ENCODE assay signal across 8 cellular contexts in the genomic region with DNA sequence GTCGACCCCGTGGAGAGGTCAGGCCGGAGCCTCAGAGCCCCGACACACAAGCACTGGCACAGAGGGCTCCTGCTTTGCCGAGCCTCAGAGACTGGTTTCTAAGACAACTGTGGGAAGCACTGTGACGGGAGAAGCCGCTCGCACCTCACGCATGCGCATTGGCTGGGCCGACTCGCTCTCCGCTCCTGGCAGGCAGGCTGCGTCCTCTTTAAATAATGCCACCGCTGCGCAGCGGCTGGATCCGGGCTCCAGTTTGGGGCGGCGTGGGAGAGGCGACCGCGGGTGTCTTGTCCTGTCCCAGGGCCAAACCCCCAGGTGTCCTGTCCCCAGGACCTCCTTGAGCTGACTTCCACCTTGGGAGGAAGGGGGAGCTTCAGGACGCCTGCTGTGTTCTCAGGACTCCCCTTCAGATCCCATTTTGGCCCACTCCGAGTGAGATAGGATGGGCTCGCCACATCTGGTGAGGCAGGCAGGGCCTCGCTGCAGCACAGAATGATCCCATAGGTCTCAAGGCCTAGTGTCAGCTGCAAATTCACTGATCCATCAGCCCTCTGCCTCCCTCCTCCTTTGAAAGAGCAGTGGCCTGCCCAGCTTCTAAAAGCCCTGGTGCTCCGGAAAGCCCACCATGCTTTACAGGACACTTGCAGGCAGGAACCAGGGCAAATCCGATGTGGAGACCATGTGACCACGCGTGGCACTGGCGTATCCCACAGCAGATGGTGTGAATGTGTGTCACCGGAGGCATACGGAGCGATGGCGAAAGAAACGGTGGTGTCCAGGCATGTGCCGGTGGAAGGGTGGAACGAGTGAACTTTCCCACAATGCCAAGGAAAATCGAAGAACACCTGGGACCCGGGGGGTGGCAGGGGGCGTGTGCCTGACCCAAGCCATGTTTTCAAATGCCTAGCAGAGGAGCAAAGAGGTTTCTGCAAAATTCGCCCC.
DNase-seq lines count a peak whose midpoint lies in the region; ATAC-seq and TF ChIP-seq lines count a peak whose summit lies in the region.

No MANE protein-coding gene starts in this region.

- H3K36me3 ChIP-seq in Caco-2 (ENCODE audit: control insufficient read depth, insufficient read depth, low read length) (no peaks in the 10 kb centered on the region), OCI-LY1 (ENCODE audit: insufficient read depth, low read length) (no peaks in the 10 kb centered on the region), OCI-LY7 (ENCODE audit: insufficient read depth, low read length) (no peaks in the 10 kb centered on the region)
- H3K36me3 ChIP-seq in naive thymus-derived CD4-positive, alpha-beta T cell (ENCODE audit: control insufficient read depth in 2 of 3, insufficient read depth in 3 of 3, low read length in 3 of 3): no peaks in the 10 kb centered on the region

- H3F3A ChIP-seq in OCI-LY1 (ENCODE audit: insufficient read depth, low read length): no peaks in the 10 kb centered on the region

- CTCF ChIA-PET in Caco-2 (lab: Charles Lee) (no interaction called here), OCI-LY7 (lab: Charles Lee; ENCODE audit: unreplicated experiment) (no interaction called here)
- CTCF ChIA-PET in naive thymus-derived CD4-positive, alpha-beta T cell (lab: Charles Lee): no interaction called here

- DNase-seq in Caco-2 (peak; percentile 80 to 82), fibroblast of gingiva (ENCODE audit: low read depth) (peak; percentile 54), OCI-LY7 (ENCODE audit: low spot score) (no peak)
- peak; percentile 74 for DNase-seq in activated T-helper 2 cell treated with anti-CD3 and anti-CD28 coated beads, Interferon-gamma antibody, Interleukin-2, Interleukin-4, amounts not matched to agents 10 μg/mL and 5 μg/mL and 100 μg/mL, durations not matched to agents 14 hours and 24 hours and 36 hours (ENCODE audit: low spot score)
- DNase-seq in naive thymus-derived CD4-positive, alpha-beta T cell: peak; percentile 58 to 81 (median 74)
- DNase-seq in stimulated activated naive CD8-positive, alpha-beta T cell treated with anti-CD3 and anti-CD28 coated beads, Interleukin-15, Interleukin-2, amounts not matched to agents 100 U/mL and 50 U/mL, for 24 hours: peak; percentile 75

- H3K4me3 Mint-ChIP-seq in Caco-2 (ENCODE audit: unreplicated experiment): peak overlapping the region; percentile 63
- peak overlapping the region; percentile 51 for H3K4me3 Mint-ChIP-seq in activated T-helper 2 cell treated with anti-CD3 and anti-CD28 coated beads, Interferon-gamma antibody, Interleukin-2, Interleukin-4, amounts not matched to agents 10 μg/mL and 5 μg/mL and 100 μg/mL, durations not matched to agents 14 hours and 24 hours and 36 hours (ENCODE audit: low read depth)
- H3K4me3 Mint-ChIP-seq in naive thymus-derived CD4-positive, alpha-beta T cell: peak overlapping the region; percentile 50 to 97 (median 72)

- no peaks in the 10 kb centered on the region for H3K27me3 ChIP-seq in Caco-2 (replicated peaks; ENCODE audit: control insufficient read depth, insufficient read depth, low read length)
- H3K27me3 ChIP-seq in OCI-LY1 (ENCODE audit: insufficient read depth, low read length): no peaks in the 10 kb centered on the region
- H3K27me3 ChIP-seq in naive thymus-derived CD4-positive, alpha-beta T cell (ENCODE audit: control insufficient read depth in 2 of 2, insufficient read depth in 2 of 2, low read length in 2 of 2): peaks cover 0 to 7% of the 10 kb centered on the region in 2 donors

- TF ChIP-seq CTCF in Caco-2 (IDR thresholded peaks at IDR 0.05; ENCODE audit: insufficient read depth in 1 of 2, low read depth in 1 of 2, low read length in 1 of 2, severe bottlenecking in 1 of 2, unreplicated experiment in 1 of 2) (no peak), OCI-LY1 (IDR thresholded peaks at IDR 0.05; ENCODE audit: low read length) (no peak), OCI-LY7 (conservative IDR thresholded peaks at IDR 0.05; ENCODE audit: low read length) (no peak)

- no peaks in the 10 kb centered on the region for H3K27me3 Mint-ChIP-seq in Caco-2 (ENCODE audit: insufficient read depth, unreplicated experiment)
- peaks cover 69% of the 10 kb centered on the region for H3K27me3 Mint-ChIP-seq in activated T-helper 2 cell treated with anti-CD3 and anti-CD28 coated beads, Interferon-gamma antibody, Interleukin-2, Interleukin-4, amounts not matched to agents 10 μg/mL and 5 μg/mL and 100 μg/mL, durations not matched to agents 14 hours and 24 hours and 36 hours (ENCODE audit: low read depth)
- H3K27me3 Mint-ChIP-seq in naive thymus-derived CD4-positive, alpha-beta T cell: peaks cover 24 to 76% (median 62%) of the 10 kb centered on the region in 5 donors

- H3K9me3 Mint-ChIP-seq in Caco-2 (ENCODE audit: unreplicated experiment): no peaks in the 10 kb centered on the region
- H3K9me3 Mint-ChIP-seq in activated T-helper 2 cell treated with anti-CD3 and anti-CD28 coated beads, Interferon-gamma antibody, Interleukin-2, Interleukin-4, amounts not matched to agents 10 μg/mL and 5 μg/mL and 100 μg/mL, durations not matched to agents 14 hours and 24 hours and 36 hours: no peaks in the 10 kb centered on the region
- H3K9me3 Mint-ChIP-seq in naive thymus-derived CD4-positive, alpha-beta T cell: peaks cover 0 to 7% (median 0%) of the 10 kb centered on the region in 11 donors

- H3K4me3 ChIP-seq in Caco-2 (ENCODE audit: low read depth, low read length): peak overlapping the region; percentile 48
- H3K4me3 ChIP-seq in OCI-LY1 (ENCODE audit: low read depth, low read length, poor library complexity, severe bottlenecking): no peak overlapping the region
- H3K4me3 ChIP-seq in naive thymus-derived CD4-positive, alpha-beta T cell (ENCODE audit: low read length): peak overlapping the region; percentile 34
- no peak overlapping the region for H3K4me3 ChIP-seq in OCI-LY7 (ENCODE audit: low read depth, low read length, poor library complexity, severe bottlenecking)

- H3K9me2 ChIP-seq in OCI-LY1 (ENCODE audit: low read depth, low read length) (no peaks in the 10 kb centered on the region), OCI-LY7 (ENCODE audit: insufficient read depth, low read length) (no peaks in the 10 kb centered on the region)

- no peak overlapping the region for H3K27ac Mint-ChIP-seq in Caco-2 (ENCODE audit: unreplicated experiment)
- no peak overlapping the region for H3K27ac Mint-ChIP-seq in activated T-helper 2 cell treated with anti-CD3 and anti-CD28 coated beads, Interferon-gamma antibody, Interleukin-2, Interleukin-4, amounts not matched to agents 10 μg/mL and 5 μg/mL and 100 μg/mL, durations not matched to agents 14 hours and 24 hours and 36 hours
- no peak overlapping the region for H3K27ac Mint-ChIP-seq in naive thymus-derived CD4-positive, alpha-beta T cell

- H2AFZ ChIP-seq in OCI-LY1 (ENCODE audit: low read length) (no peak overlapping the region), OCI-LY7 (ENCODE audit: low read length) (no peak overlapping the region)

- H3K9me3 ChIP-seq in Caco-2 (no peaks in the 10 kb centered on the region), OCI-LY1 (ENCODE audit: low read length) (no peaks in the 10 kb centered on the region), OCI-LY7 (ENCODE audit: low read length) (no peaks in the 10 kb centered on the region)
- H3K9me3 ChIP-seq in naive thymus-derived CD4-positive, alpha-beta T cell (ENCODE audit: control insufficient read depth in 2 of 3, low read length in 3 of 3): no peaks in the 10 kb centered on the region

- H3K4me1 ChIP-seq in Caco-2 (peaks cover 10% of the 10 kb centered on the region; the same call in 1 of the 2 replicates), OCI-LY1 (ENCODE audit: insufficient read depth, low read length, severe bottlenecking) (peaks cover 18% of the 10 kb centered on the region), OCI-LY7 (ENCODE audit: insufficient read depth, low read length, poor library complexity, severe bottlenecking) (no peaks in the 10 kb centered on the region)
- peaks cover 7 to 11% of the 10 kb centered on the region in 2 donors for H3K4me1 ChIP-seq in naive thymus-derived CD4-positive, alpha-beta T cell (ENCODE audit: control insufficient read depth in 2 of 2, insufficient read depth in 2 of 2, low read length in 2 of 2)

- H3K27ac ChIP-seq in OCI-LY1 (ENCODE audit: low read depth, low read length, poor library complexity, severe bottlenecking): no peak overlapping the region
- no peak overlapping the region for H3K27ac ChIP-seq in naive thymus-derived CD4-positive, alpha-beta T cell (ENCODE audit: low read depth, low read length)
- H3K27ac ChIP-seq in OCI-LY7 (ENCODE audit: low read depth, low read length, poor library complexity, severe bottlenecking): no peak overlapping the region

- H4K20me1 ChIP-seq in OCI-LY1 (ENCODE audit: insufficient read depth, low read length) (no peaks in the 10 kb centered on the region), OCI-LY7 (ENCODE audit: insufficient read depth, low read length) (no peaks in the 10 kb centered on the region)

- POLR2A ChIA-PET in Caco-2 (lab: Charles Lee): no interaction called here
- POLR2A ChIA-PET in naive thymus-derived CD4-positive, alpha-beta T cell (lab: Charles Lee): no interaction called here
- POLR2A ChIA-PET in OCI-LY7 (lab: Charles Lee): no interaction called here

- peak overlapping the region; percentile 29; the same call in 1 of the 2 replicates for H3K4me2 ChIP-seq in OCI-LY1 (ENCODE audit: low read length)
- no peak overlapping the region for H3K4me2 ChIP-seq in OCI-LY7 (ENCODE audit: low read length)

- H3K4me1 Mint-ChIP-seq in Caco-2 (ENCODE audit: low read depth, unreplicated experiment): peaks cover 19% of the 10 kb centered on the region
- peaks cover 31% of the 10 kb centered on the region for H3K4me1 Mint-ChIP-seq in activated T-helper 2 cell treated with anti-CD3 and anti-CD28 coated beads, Interferon-gamma antibody, Interleukin-2, Interleukin-4, amounts not matched to agents 10 μg/mL and 5 μg/mL and 100 μg/mL, durations not matched to agents 14 hours and 24 hours and 36 hours (ENCODE audit: low read depth)
- H3K4me1 Mint-ChIP-seq in naive thymus-derived CD4-positive, alpha-beta T cell: peaks cover 33 to 62% (median 40%) of the 10 kb centered on the region in 7 donors

- no peak overlapping the region for H3K9ac ChIP-seq in OCI-LY1 (ENCODE audit: low read length)

- intact Hi-C loops in Caco-2 (cut with micrococcal nuclease; ENCODE audit: unreplicated experiment) (no loop called here), OCI-LY7 (cut with micrococcal nuclease; ENCODE audit: unreplicated experiment) (no loop called here)
- intact Hi-C loops in activated T-helper 2 cell treated with anti-CD3 and anti-CD28 coated beads, Interferon-gamma antibody, Interleukin-2, Interleukin-4, amounts not matched to agents 10 μg/mL and 5 μg/mL and 100 μg/mL, durations not matched to agents 14 hours and 24 hours and 36 hours (cut with micrococcal nuclease): no loop called here
- intact Hi-C loops in naive thymus-derived CD4-positive, alpha-beta T cell (cut with micrococcal nuclease): no loop called here

- peaks cover 27% of the 10 kb centered on the region for H3K36me3 Mint-ChIP-seq in Caco-2 (ENCODE audit: insufficient read depth, unreplicated experiment)
- H3K36me3 Mint-ChIP-seq in activated T-helper 2 cell treated with anti-CD3 and anti-CD28 coated beads, Interferon-gamma antibody, Interleukin-2, Interleukin-4, amounts not matched to agents 10 μg/mL and 5 μg/mL and 100 μg/mL, durations not matched to agents 14 hours and 24 hours and 36 hours (ENCODE audit: low read depth): no peaks in the 10 kb centered on the region
- H3K36me3 Mint-ChIP-seq in naive thymus-derived CD4-positive, alpha-beta T cell: peaks cover 0 to 4% (median 0%) of the 10 kb centered on the region in 5 donors

- BruUV-seq in Caco-2 (replicated peaks; lab: Mats Ljungman, UMichigan) (no TSS peak), OCI-LY7 (replicated peaks; lab: Mats Ljungman, UMichigan) (no TSS peak)

- ATAC-seq in HG03460 (IDR thresholded peaks at IDR 0.05; ENCODE audit: unreplicated experiment): peak; percentile 47
- ATAC-seq in naive thymus-derived CD4-positive, alpha-beta T cell: peak; percentile 47
- peak; percentile 58 for ATAC-seq in stimulated activated naive CD8-positive, alpha-beta T cell treated with anti-CD3 and anti-CD28 coated beads, Interleukin-15, Interleukin-2, amounts not matched to agents 100 U/mL and 50 U/mL, for 24 hours

- H3K79me2 ChIP-seq in OCI-LY1 (ENCODE audit: insufficient read depth, low read length) (no peaks in the 10 kb centered on the region), OCI-LY7 (ENCODE audit: insufficient read depth, low read depth, low read length) (no peaks in the 10 kb centered on the region)

Comparison
In these comparisons a context has a peak if more than half of its experiments do, and no peak if none do; other contexts are left out.
1. H3K4me3 ChIP-seq: peak in Caco-2 (single experiment) and naive thymus-derived CD4-positive, alpha-beta T cell (single experiment); none in OCI-LY1 (single experiment) and OCI-LY7 (single experiment).
2. Peak in every context shown above with its lines, with median percentiles within 50 percentile points of each other: H3K4me3 Mint-ChIP-seq and ATAC-seq.